ENCODE assay signal across 1 cellular context in the genomic region with DNA sequence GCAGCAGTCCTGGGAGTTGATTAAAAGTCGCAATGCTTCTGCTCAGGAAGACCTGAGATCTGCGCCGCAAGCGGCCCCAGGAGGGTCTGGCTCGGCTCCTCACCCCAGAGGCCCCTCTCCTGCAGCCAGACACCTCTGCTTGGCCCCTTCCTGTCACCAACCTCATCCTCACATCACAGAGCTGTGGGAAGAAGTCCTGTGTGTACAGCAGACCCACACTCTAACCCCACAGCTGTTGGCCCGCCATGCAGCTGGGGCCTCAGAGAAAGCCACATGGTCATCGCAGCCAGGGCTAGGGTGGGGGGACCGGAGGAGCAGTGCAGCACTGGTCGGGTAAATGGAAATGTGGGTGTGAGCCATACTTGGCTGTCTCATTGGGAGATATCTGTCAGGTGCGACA.
TF ChIP-seq lines count a peak whose summit lies in the region.

No MANE protein-coding gene starts in this region.

TF ChIP-seq in GM12891, 5 proteins besides CTCF, POLR2A, EP300 and RAD21:
- TF ChIP-seq SPI1 (IDR thresholded peaks at IDR 0.05; ENCODE audit: low read depth, low read length) (no peak), POU2F2 (IDR thresholded peaks at IDR 0.05; ENCODE audit: low read depth, low read length) (no peak), PAX5 (IDR thresholded peaks at IDR 0.05; ENCODE audit: insufficient read depth, low read length, severe bottlenecking) (no peak), POLR2AphosphoS5 (IDR thresholded peaks at IDR 0.05; ENCODE audit: low read depth, low read length) (no peak), TAF1 (IDR thresholded peaks at IDR 0.05; ENCODE audit: low read depth, low read length) (no peak)
